Comparison of ENCODE assay signal across 19 cellular contexts in genomic region chr2:63669596-63669995, GRCh38.
"Had no signal": no experiment of that assay in that cellular context is flagged by ENCODE, and none has a peak within 500 bp of the region (broad histone marks: within the 10 kb centered on the region; RNA-seq: fewer than 3 reads in every experiment).

No MANE protein-coding gene starts in this region.

- H3K4me1 ChIP-seq: colonic mucosa, esophagus muscularis mucosa, gastroesophageal sphincter, heart left ventricle, left lung, lower lobe of right lung had no signal

- H3K9me3 Mint-ChIP-seq: dendritic cell treated with granulocyte-macrophage colony-stimulating factor and Interleukin-4, amounts not matched to agents 40 ng/mL and 50 ng/mL, for 4 days; immature natural killer cell; mesothelial cell of epicardium had no signal

- H3K36me3 Mint-ChIP-seq: immature natural killer cell, mesothelial cell of epicardium, naive B cell had no signal

- DNase-seq: colonic mucosa; cortex of kidney; effector CD8-positive, alpha-beta T cell; foreskin keratinocyte; heart left ventricle; hypothalamus; immature natural killer cell; left cardiac atrium; left lung; left ventricle myocardium superior; lower lobe of right lung; mesenchymal stem cell; mucosa of descending colon; naive B cell had no signal

- H3K79me2 ChIP-seq: hepatocyte had no signal

- H3K27me3 ChIP-seq: colonic mucosa, foreskin keratinocyte, gastroesophageal sphincter, heart left ventricle, hepatocyte, left lung had no signal

- H3K4me3 Mint-ChIP-seq: dendritic cell treated with granulocyte-macrophage colony-stimulating factor and Interleukin-4, amounts not matched to agents 40 ng/mL and 50 ng/mL, for 4 days; immature natural killer cell; mesothelial cell of epicardium; naive B cell had no signal

- H3K4me2 ChIP-seq: hepatocyte had no signal

- H3K9me3 ChIP-seq: colonic mucosa, esophagus muscularis mucosa, gastroesophageal sphincter, heart left ventricle, left lung, lower lobe of right lung, mucosa of descending colon had no signal

- H2AFZ ChIP-seq: hepatocyte had no signal

- H3K36me3 ChIP-seq: colonic mucosa, esophagus muscularis mucosa, gastroesophageal sphincter, heart left ventricle, left lung, lower lobe of right lung had no signal

- H3K4me1 Mint-ChIP-seq: immature natural killer cell, naive B cell had no signal

- H3K27ac ChIP-seq: colonic mucosa, esophagus muscularis mucosa, foreskin keratinocyte, gastroesophageal sphincter, heart left ventricle, hepatocyte, left lung, lower lobe of right lung had no signal

- H3K4me3 ChIP-seq: colonic mucosa, esophagus muscularis mucosa, gastroesophageal sphincter, heart left ventricle, hepatocyte, left lung, lower lobe of right lung, mucosa of descending colon had no signal

- ATAC-seq: foreskin keratinocyte, gastroesophageal sphincter, heart left ventricle, left cardiac atrium, left lung, left ventricle myocardium superior, lower lobe of right lung, mucosa of descending colon had no signal

- H3K27ac Mint-ChIP-seq: dendritic cell treated with granulocyte-macrophage colony-stimulating factor and Interleukin-4, amounts not matched to agents 40 ng/mL and 50 ng/mL, for 4 days; immature natural killer cell; mesothelial cell of epicardium; naive B cell had no signal
